In genomic region chr17:40458851-40459482, GRCh38 we compare ENCODE assay signal across 17 cellular contexts. TPM values are rescaled to one million over a fixed set of nuclear protein-coding genes. Genes with fewer than 3 reads are reported as not detected.
DNase-seq lines count a peak whose midpoint lies in the region; ATAC-seq, FAIRE-seq and TF ChIP-seq lines count a peak whose summit lies in the region.
"Had no signal": no experiment of that assay in that cellular context is flagged by ENCODE, and none has a peak within 500 bp of the region (broad histone marks: within the 10 kb centered on the region; RNA-seq: fewer than 3 reads in every experiment).

No MANE protein-coding gene starts in this region.

- no TSS peak for BruUV-seq in HepG2 (replicated peaks; lab: Mats Ljungman, UMichigan)

- TF ChIP-seq POLR2A in HepG2 (IDR thresholded peaks at IDR 0.05; ENCODE audit: insufficient read depth in 1 of 2, low read depth in 2 of 2, low read length in 2 of 2) (no peak), right lobe of liver (IDR thresholded peaks at IDR 0.05) (no peak), H1 (IDR thresholded peaks at IDR 0.05; ENCODE audit: control extremely low read depth in 1 of 2, low read depth in 2 of 2, low read length in 2 of 2) (no peak), vagina (IDR thresholded peaks at IDR 0.05) (no peak)

- DNase-seq in HepG2 (ENCODE audit: low spot score) (no peak), right lobe of liver (no peak), H1 (ENCODE audit: low read depth in 1 of 2, low spot score in 2 of 2) (no peak), vagina (ENCODE audit: extremely low spot score in 2 of 2) (no peak), NCI-H2081 (lab: John Stamatoyannopoulos, UW) (no peak), caudate nucleus (lab: John Stamatoyannopoulos, UW) (no peak)
- DNase-seq: colonic mucosa; lower lobe of right lung; NCI-H187 treated with DMSO at 0.1 percent for 48 hours; NCI-H510A; stimulated activated naive B cell treated with anti-CD40 and anti-IgM and Interleukin-4, amounts not matched to agents 10 μg/mL and 1 μg/mL and 100 μg/mL, for 72 hours had no signal

- H2BK15ac ChIP-seq in H1 (ENCODE audit: low read length) = peak overlapping the region; percentile 96; the same call in 1 of the 2 replicates

- H3K4me2 ChIP-seq in HepG2 (ENCODE audit: low read depth, low read length) (no peak overlapping the region), H1 (ENCODE audit: insufficient read depth in 1 of 2, low read depth in 2 of 2, low read length in 2 of 2) (no peak overlapping the region)

- H3K79me1 ChIP-seq in H1 (ENCODE audit: low read depth, low read length) = no peaks in the 10 kb centered on the region

- H2AFZ ChIP-seq in HepG2 (ENCODE audit: low read length) (no peak overlapping the region), H1 (ENCODE audit: low read length) (no peak overlapping the region)

- no peak overlapping the region for H3K4ac ChIP-seq in H1 (replicated peaks; ENCODE audit: insufficient read length, low read depth, low read length)

- peak overlapping the region; percentile 72; the same call in 1 of the 2 replicates for H2AK5ac ChIP-seq in H1 (ENCODE audit: low read depth, low read length)

- H3K27me3 ChIP-seq in HepG2 (ENCODE audit: control insufficient read depth in 1 of 2, insufficient read depth in 2 of 2, low read length in 2 of 2) (peaks cover 2 to 3% of the 10 kb centered on the region in 2 experiments), right lobe of liver (no peaks in the 10 kb centered on the region), H1 (replicated peaks in 1 of 4; ENCODE audit: control insufficient read depth in 3 of 4, extremely low read depth in 1 of 4, insufficient read depth in 3 of 4, low read length in 3 of 4) (no peaks in the 10 kb centered on the region), vagina (no peaks in the 10 kb centered on the region)
- H3K27me3 ChIP-seq: colonic mucosa had no signal

- no peaks in the 10 kb centered on the region; the same call in 1 of the 2 replicates for H3K23me2 ChIP-seq in H1 (ENCODE audit: low read depth, low read length)

- H2BK120ac ChIP-seq in H1 (replicated peaks; ENCODE audit: low read depth, low read length) = peak overlapping the region; percentile 47

- intact Hi-C loops in HepG2 (cut with micrococcal nuclease; ENCODE audit: unreplicated experiment) = no loop called here
- intact Hi-C loops in right lobe of liver (cut with DNase I) = no loop called here
- intact Hi-C loops in vagina (cut with DNase I) = no loop called here

- H4K5ac ChIP-seq in H1 (ENCODE audit: insufficient read length, low read depth, low read length) = no peak overlapping the region

- peak overlapping the region; percentile 63; the same call in 1 of the 2 replicates for H2BK12ac ChIP-seq in H1 (ENCODE audit: low read depth, low read length)

- TF ChIP-seq RAD21 in HepG2 (CRISPR knock-in tag; IDR thresholded peaks at IDR 0.05) = no peak
- no peak for TF ChIP-seq RAD21 in H1 (IDR thresholded peaks at IDR 0.05 in 1 of 2, conservative IDR thresholded peaks at IDR 0.05 in 1 of 2; ENCODE audit: low read depth in 2 of 2, low read length in 2 of 2)

- peaks cover 30% of the 10 kb centered on the region for H3K36me3 Mint-ChIP-seq in nephron (ENCODE audit: low read depth)

- H3K36me3 ChIP-seq in HepG2 (replicated peaks in 1 of 2; ENCODE audit: control insufficient read depth in 1 of 2, insufficient read depth in 2 of 2, low read length in 2 of 2) (peaks cover 0 to 7% of the 10 kb centered on the region in 2 experiments; a peak in 3 of 5 replicates), right lobe of liver (peaks cover 0 to 40% (median 23%) of the 10 kb centered on the region in 4 donors), H1 (ENCODE audit: control insufficient read depth in 2 of 4, insufficient read depth in 4 of 4, low read length in 3 of 4) (peaks cover 5 to 18% (median 10%) of the 10 kb centered on the region in 4 experiments; a peak in 7 of 8 replicates), vagina (peaks cover 8 to 32% of the 10 kb centered on the region in 2 donors)
- H3K36me3 ChIP-seq: prostate gland had no signal

- H3K9me3 Mint-ChIP-seq in nephron = no peaks in the 10 kb centered on the region
- H3K9me3 Mint-ChIP-seq: IgD-negative memory B cell; naive thymus-derived CD4-positive, alpha-beta T cell; stimulated activated naive B cell treated with anti-CD40 and anti-IgM and Interleukin-4, amounts not matched to agents 10 μg/mL and 1 μg/mL and 100 μg/mL, for 72 hours had no signal

- H3K4me1 Mint-ChIP-seq in nephron = peaks cover 85% of the 10 kb centered on the region
- H3K4me1 Mint-ChIP-seq: IgD-negative memory B cell; stimulated activated naive B cell treated with anti-CD40 and anti-IgM and Interleukin-4, amounts not matched to agents 10 μg/mL and 1 μg/mL and 100 μg/mL, for 72 hours had no signal

- peak overlapping the region; percentile 91 to 96 (median 92) for H3K27ac Mint-ChIP-seq in nephron
- H3K27ac Mint-ChIP-seq: IgD-negative memory B cell; stimulated activated naive B cell treated with anti-CD40 and anti-IgM and Interleukin-4, amounts not matched to agents 10 μg/mL and 1 μg/mL and 100 μg/mL, for 72 hours had no signal

- H2BK20ac ChIP-seq in H1 (ENCODE audit: low read length) = peak overlapping the region; percentile 87; the same call in 1 of the 2 replicates

- H3K23ac ChIP-seq in H1 (ENCODE audit: insufficient read length) = no peak overlapping the region

- H3K4me3 ChIP-seq in HepG2 (replicated peaks in 1 of 3; ENCODE audit: insufficient read depth in 1 of 3, low read depth in 2 of 3, low read length in 3 of 3) (no peak overlapping the region), right lobe of liver (no peak overlapping the region), H1 (ENCODE audit: extremely low read depth in 1 of 4, insufficient read depth in 2 of 4, low read depth in 3 of 4, low read length in 4 of 4) (no peak overlapping the region), vagina (no peak overlapping the region)
- H3K4me3 ChIP-seq: colonic mucosa, lower lobe of right lung, prostate gland had no signal

- H4K91ac ChIP-seq in H1 (replicated peaks; ENCODE audit: insufficient read length, low read length) = peak overlapping the region; percentile 75

- TF ChIP-seq CTCF in HepG2 (CRISPR knock-in tag; IDR thresholded peaks at IDR 0.05) (no peak), right lobe of liver (IDR thresholded peaks at IDR 0.05) (no peak), H1 (IDR thresholded peaks at IDR 0.05; ENCODE audit: control extremely low read depth in 1 of 3, insufficient read depth in 1 of 3, low read depth in 1 of 3, low read length in 3 of 3) (no peak), nephron (IDR thresholded peaks at IDR 0.05; ENCODE audit: unreplicated experiment in 3 of 3) (no peak), vagina (IDR thresholded peaks at IDR 0.05) (no peak)

- CTCF ChIA-PET in HepG2 (lab: Yijun Ruan, JAX; ENCODE audit: low intra/inter-chr PET ratio, low total read pairs) (no interaction called here), H1 (lab: Charles Lee; ENCODE audit: partially characterized antibody) (interaction anchor here (1.0 to 34.1 kb wide), 6 partner anchors 4 to 101 kb away, joined by 3 to 739 read pairs (median 220); partner anchors contain the start of gene IGFBP4)

- H2BK5ac ChIP-seq in H1 (ENCODE audit: low read depth, low read length) = 0 out of 2 replicates have a peak overlapping the region, but pooled peaks have one; percentile 2

- H3K4me1 ChIP-seq in HepG2 (ENCODE audit: insufficient read depth, low read length) (peaks cover 49% of the 10 kb centered on the region), right lobe of liver (peaks cover 0 to 92% (median 31%) of the 10 kb centered on the region in 4 donors), H1 (replicated peaks in 1 of 4; ENCODE audit: control insufficient read depth in 3 of 4, insufficient read depth in 4 of 4, low read length in 3 of 4) (peaks cover 2 to 30% (median 15%) of the 10 kb centered on the region in 4 experiments), vagina (peaks cover 87% of the 10 kb centered on the region)
- H3K4me1 ChIP-seq: colonic mucosa, prostate gland had no signal

- FAIRE-seq in HepG2 (lab: Jason Lieb, UNC) (peak; percentile 64), H1 (lab: Jason Lieb, UNC) (no peak)

- H3K9me3 ChIP-seq in HepG2 (ENCODE audit: low read length) (no peaks in the 10 kb centered on the region), right lobe of liver (no peaks in the 10 kb centered on the region), H1 (ENCODE audit: insufficient read depth in 2 of 2, low read depth in 1 of 2, low read length in 1 of 2) (no peaks in the 10 kb centered on the region), vagina (no peaks in the 10 kb centered on the region)
- H3K9me3 ChIP-seq: colonic mucosa, lower lobe of right lung, prostate gland had no signal

- H3K4me3 Mint-ChIP-seq in nephron = peak overlapping the region in 2 of 3 experiments; percentile 4 to 55
- H3K4me3 Mint-ChIP-seq: IgD-negative memory B cell; naive thymus-derived CD4-positive, alpha-beta T cell; stimulated activated naive B cell treated with anti-CD40 and anti-IgM and Interleukin-4, amounts not matched to agents 10 μg/mL and 1 μg/mL and 100 μg/mL, for 72 hours had no signal

- TF ChIP-seq EP300 in HepG2 (IDR thresholded peaks at IDR 0.05; ENCODE audit: low read depth in 2 of 2, low read length in 2 of 2) (no peak), HepG2 (CRISPR knock-in tag; IDR thresholded peaks at IDR 0.05; ENCODE audit: borderline replicate concordance) (no peak), H1 (IDR thresholded peaks at IDR 0.05; ENCODE audit: borderline replicate concordance in 1 of 2, low read depth in 2 of 2, low read length in 2 of 2) (no peak)

- H3K9ac ChIP-seq in HepG2 (ENCODE audit: insufficient read depth, low read depth, low read length) (no peak overlapping the region), H1 (replicated peaks in 1 of 4; ENCODE audit: extremely low read depth in 1 of 4, low read depth in 3 of 4, low read length in 3 of 4) (no peak overlapping the region)

- 81% methylated on average over 12 of the region's 12 CpGs for WGBS in HepG2 (ENCODE audit: low lambda C conversion rate)
- WGBS in right lobe of liver (ENCODE audit: insufficient coverage, low coverage, low lambda C conversion rate, missing lambda C conversion rate) = 78% methylated on average over 9 of the region's 12 CpGs
- 90% methylated on average over 12 of the region's 12 CpGs; no CpG with 5 or more reads in 1 of the 2 experiments for WGBS in H1 (ENCODE audit: extremely low coverage in 1 of 2, insufficient coverage in 1 of 2, insufficient read length in 1 of 2, insufficient replicate concordance in 2 of 2, low coverage in 1 of 2, low lambda C conversion rate in 2 of 2, missing lambda C conversion rate in 1 of 2), 2 experiments

- in situ Hi-C loops in HepG2 (cut with HindIII; ENCODE audit: extremely low pct_ligation_motif_present, low pct_unique_long_range_greater_than_20kb) = no loop called here

- no peak overlapping the region for H3K14ac ChIP-seq in H1 (ENCODE audit: insufficient read length)

- ATAC-seq in HepG2 (no peak), right lobe of liver (no peak), GM21786 (IDR thresholded peaks at IDR 0.05; ENCODE audit: unreplicated experiment) (no peak)
- ATAC-seq: naive thymus-derived CD4-positive, alpha-beta T cell; stimulated activated naive B cell treated with anti-CD40 and anti-IgM and Interleukin-4, amounts not matched to agents 10 μg/mL and 1 μg/mL and 100 μg/mL, for 72 hours had no signal

- no peaks in the 10 kb centered on the region for H3K79me2 ChIP-seq in HepG2 (ENCODE audit: insufficient read depth, low read length)
- H3K79me2 ChIP-seq in H1 (ENCODE audit: control insufficient read depth in 1 of 2, insufficient read depth in 2 of 2, low read length in 2 of 2) = no peaks in the 10 kb centered on the region

- peak overlapping the region; percentile 13; the same call in 1 of the 2 replicates for H3K18ac ChIP-seq in H1 (ENCODE audit: extremely low read depth, low read length)

- peaks cover 7% of the 10 kb centered on the region for H3K27me3 Mint-ChIP-seq in nephron (ENCODE audit: low read depth)
- H3K27me3 Mint-ChIP-seq: IgD-negative memory B cell; naive thymus-derived CD4-positive, alpha-beta T cell; stimulated activated naive B cell treated with anti-CD40 and anti-IgM and Interleukin-4, amounts not matched to agents 10 μg/mL and 1 μg/mL and 100 μg/mL, for 72 hours had no signal

- H4K8ac ChIP-seq in H1 (ENCODE audit: extremely low read depth, insufficient read depth, low read length) = no peak overlapping the region; the same call in 1 of the 2 replicates

- H3K27ac ChIP-seq in HepG2 (ENCODE audit: extremely low read length, insufficient read depth, low read length) (no peak overlapping the region), right lobe of liver (peak overlapping the region in 1 of 3 donors; percentile 50), H1 (ENCODE audit: low read depth, low read length) (no peak overlapping the region), vagina (peak overlapping the region; percentile 80), caudate nucleus (ENCODE audit: low read depth, low read length) (no peak overlapping the region)
- H3K27ac ChIP-seq: colonic mucosa, lower lobe of right lung had no signal

- no peaks in the 10 kb centered on the region for H4K20me1 ChIP-seq in HepG2 (ENCODE audit: insufficient read depth, low read length)
- H4K20me1 ChIP-seq in H1 (replicated peaks in 1 of 2; ENCODE audit: control insufficient read depth in 1 of 2, insufficient read depth in 2 of 2, low read length in 2 of 2) = no peaks in the 10 kb centered on the region

- POLR2A ChIA-PET in HepG2 (lab: Yijun Ruan, JAX) = no interaction called here
- POLR2A ChIA-PET in H1 (lab: Charles Lee; ENCODE audit: partially characterized antibody) = interaction anchor here (0.9 to 2.5 kb wide), 8 partner anchors 8 to 89 kb away, joined by 3 to 9 read pairs (median 4); partner anchors contain the start of gene IGFBP4

- no peak overlapping the region for H3K56ac ChIP-seq in H1 (replicated peaks; ENCODE audit: insufficient read length, low read depth, low read length)

RNA-seq across cellular contexts. Expression of gene IGFBP4, which starts 15.7 kb away (rescaled TPM):
- 4.1 and 4.9 TPM in 2 replicates for total RNA-seq in HepG2 (2016; rRNA removed; fragmentation: Illumina TruSeq; extraction: Trizol)
- 3.4 and 4.0 TPM in 2 replicates for total RNA-seq in HepG2 (2016; cell fraction: cytosol; rRNA removed; fragmentation: Illumina TruSeq; extraction: Trizol; ENCODE audit: low read depth)
- total RNA-seq in HepG2 (2016; cell fraction: insoluble cytoplasmic fraction; rRNA removed; fragmentation: Illumina TruSeq; extraction: Trizol) = 3.5 and 4.8 TPM in 2 replicates
- total RNA-seq in HepG2 (2016; cell fraction: membrane; rRNA removed; fragmentation: Illumina TruSeq; extraction: Trizol) = 10.9 and 13.2 TPM in 2 replicates
- total RNA-seq in HepG2 (2016; cell fraction: nucleus; rRNA removed; fragmentation: Illumina TruSeq; extraction: Trizol) = 10.1 and 10.9 TPM in 2 replicates
- 43.6 and 49.0 TPM in 2 replicates for polyA plus RNA-seq in HepG2 (2011; rRNA removed)
- 42.1 and 55.6 TPM in 2 replicates for polyA plus RNA-seq in HepG2 (2011; cell fraction: cytosol; rRNA removed)
- 26.0 and 26.1 TPM in 2 replicates for polyA plus RNA-seq in HepG2 (2011; cell fraction: nucleus; rRNA removed)
- polyA plus RNA-seq in HepG2 (2012) = 23.1 and 40.9 TPM in 2 replicates
- 11.4 and 15.1 TPM in 2 replicates for polyA plus RNA-seq in HepG2 (2016; cell fraction: cytosol; fragmentation: Illumina TruSeq; extraction: Trizol; ENCODE audit: low read depth)
- 10.4 and 12.4 TPM in 2 replicates for polyA plus RNA-seq in HepG2 (2016; cell fraction: insoluble cytoplasmic fraction; fragmentation: Illumina TruSeq; extraction: Trizol; ENCODE audit: low read depth)
- polyA plus RNA-seq in HepG2 (2016; cell fraction: membrane; fragmentation: Illumina TruSeq; extraction: Trizol; ENCODE audit: low read depth) = 18.8 and 25.1 TPM in 2 replicates
- 24.8 and 29.0 TPM in 2 replicates for polyA plus RNA-seq in HepG2 (2016; cell fraction: nucleus; fragmentation: Illumina TruSeq; extraction: Trizol; ENCODE audit: insufficient read depth, low read depth)
- polyA minus RNA-seq in HepG2 (2011; rRNA and poly(A)+ RNA removed; ENCODE audit: low replicate concordance) = 0.19 and 99.5 TPM in 2 replicates
- 36.8 and 40.1 TPM in 2 replicates for polyA minus RNA-seq in HepG2 (2011; cell fraction: cytosol; rRNA and poly(A)+ RNA removed)
- polyA minus RNA-seq in HepG2 (2011; cell fraction: nucleus; rRNA and poly(A)+ RNA removed) = 12.3 and 12.9 TPM in 2 replicates
- 100 to 1,000 TPM; 382 to 716 (median 430) TPM for total RNA-seq in right lobe of liver
- total RNA-seq in H1 (2021; fragmentation: NEBNext Ultra II Directional; extraction: Animal tissue kit (Norgen Biotek cat#: 25700)) = 105 and 109 TPM in 2 replicates
- 79.9 and 85.5 TPM in 2 replicates for polyA plus RNA-seq in H1 (2011; rRNA removed)
- 68.0 TPM for polyA plus RNA-seq in H1 (2011; cell fraction: cytosol; rRNA removed)
- 63.6 TPM for polyA plus RNA-seq in H1 (2011; cell fraction: nucleus; rRNA removed)
- 95.6 to 171 TPM (median 141 TPM) in 4 replicates for polyA plus RNA-seq in H1 (2012, experiment 1 of 2)
- 167 TPM for polyA plus RNA-seq in H1 (2012, experiment 2 of 2)
- 95.7 TPM for polyA plus RNA-seq in H1 (2013, experiment 1 of 2)
- polyA plus RNA-seq in H1 (2013, experiment 2 of 2) = 105 TPM
- polyA minus RNA-seq in H1 (2011; rRNA and poly(A)+ RNA removed) = 64.7 and 69.4 TPM in 2 replicates
- 60.8 TPM for polyA minus RNA-seq in H1 (2011; cell fraction: cytosol; rRNA and poly(A)+ RNA removed)
- polyA minus RNA-seq in H1 (2011; cell fraction: nucleus; rRNA and poly(A)+ RNA removed) = 36.3 TPM
- 700 TPM for total RNA-seq in vagina

RNA-seq across cellular contexts. Expression of gene TOP2A, which starts 41.3 kb away (rescaled TPM):
- total RNA-seq in HepG2 (2016; rRNA removed; fragmentation: Illumina TruSeq; extraction: Trizol) = 327 and 614 TPM in 2 replicates
- 35.7 and 38.5 TPM in 2 replicates for total RNA-seq in HepG2 (2016; cell fraction: cytosol; rRNA removed; fragmentation: Illumina TruSeq; extraction: Trizol; ENCODE audit: low read depth)
- total RNA-seq in HepG2 (2016; cell fraction: insoluble cytoplasmic fraction; rRNA removed; fragmentation: Illumina TruSeq; extraction: Trizol) = 330 and 598 TPM in 2 replicates
- total RNA-seq in HepG2 (2016; cell fraction: membrane; rRNA removed; fragmentation: Illumina TruSeq; extraction: Trizol) = 112 and 128 TPM in 2 replicates
- total RNA-seq in HepG2 (2016; cell fraction: nucleus; rRNA removed; fragmentation: Illumina TruSeq; extraction: Trizol) = 262 and 265 TPM in 2 replicates
- polyA plus RNA-seq in HepG2 (2011; rRNA removed) = 52.7 and 108 TPM in 2 replicates
- polyA plus RNA-seq in HepG2 (2011; cell fraction: cytosol; rRNA removed) = 35.8 and 39.5 TPM in 2 replicates
- polyA plus RNA-seq in HepG2 (2011; cell fraction: nucleus; rRNA removed) = 38.5 and 46.3 TPM in 2 replicates
- polyA plus RNA-seq in HepG2 (2012) = 78.9 and 178 TPM in 2 replicates
- polyA plus RNA-seq in HepG2 (2016; cell fraction: cytosol; fragmentation: Illumina TruSeq; extraction: Trizol; ENCODE audit: low read depth) = 13.7 and 16.7 TPM in 2 replicates
- polyA plus RNA-seq in HepG2 (2016; cell fraction: insoluble cytoplasmic fraction; fragmentation: Illumina TruSeq; extraction: Trizol; ENCODE audit: low read depth) = 406 and 447 TPM in 2 replicates
- 56.7 and 60.4 TPM in 2 replicates for polyA plus RNA-seq in HepG2 (2016; cell fraction: membrane; fragmentation: Illumina TruSeq; extraction: Trizol; ENCODE audit: low read depth)
- polyA plus RNA-seq in HepG2 (2016; cell fraction: nucleus; fragmentation: Illumina TruSeq; extraction: Trizol; ENCODE audit: insufficient read depth, low read depth) = 324 and 347 TPM in 2 replicates
- polyA minus RNA-seq in HepG2 (2011; rRNA and poly(A)+ RNA removed; ENCODE audit: low replicate concordance) = 29.3 and 72.8 TPM in 2 replicates
- 58.4 and 82.8 TPM in 2 replicates for polyA minus RNA-seq in HepG2 (2011; cell fraction: cytosol; rRNA and poly(A)+ RNA removed)
- 83.2 and 96.0 TPM in 2 replicates for polyA minus RNA-seq in HepG2 (2011; cell fraction: nucleus; rRNA and poly(A)+ RNA removed)
- 1 to 10 TPM in 4 of 6 experiments, under 1 TPM in 2; 0.22 to 7.3 (median 3.0) TPM for total RNA-seq in right lobe of liver
- total RNA-seq in H1 (2021; fragmentation: NEBNext Ultra II Directional; extraction: Animal tissue kit (Norgen Biotek cat#: 25700)) = 276 and 291 TPM in 2 replicates
- polyA plus RNA-seq in H1 (2011; rRNA removed) = 40.6 and 83.1 TPM in 2 replicates
- 99.6 TPM for polyA plus RNA-seq in H1 (2011; cell fraction: cytosol; rRNA removed)
- polyA plus RNA-seq in H1 (2011; cell fraction: nucleus; rRNA removed) = 30.5 TPM
- polyA plus RNA-seq in H1 (2012, experiment 1 of 2) = 83.9 to 176 TPM (median 103 TPM) in 4 replicates
- 14.8 TPM for polyA plus RNA-seq in H1 (2012, experiment 2 of 2)
- polyA plus RNA-seq in H1 (2013, experiment 1 of 2) = 148 TPM
- polyA plus RNA-seq in H1 (2013, experiment 2 of 2) = 143 TPM
- 77.8 and 118 TPM in 2 replicates for polyA minus RNA-seq in H1 (2011; rRNA and poly(A)+ RNA removed)
- 70.7 TPM for polyA minus RNA-seq in H1 (2011; cell fraction: cytosol; rRNA and poly(A)+ RNA removed)
- 82.3 TPM for polyA minus RNA-seq in H1 (2011; cell fraction: nucleus; rRNA and poly(A)+ RNA removed)
- total RNA-seq in vagina = 16.9 TPM
- polyA plus RNA-seq: IgD-negative memory B cell; naive thymus-derived CD4-positive, alpha-beta T cell had no signal

RNA-seq across cellular contexts. Expression of gene TNS4, which starts 42.5 kb away (rescaled TPM):
- 0.58 TPM in 2 replicates for total RNA-seq in HepG2 (2016; rRNA removed; fragmentation: Illumina TruSeq; extraction: Trizol)
- 0.18 and 0.20 TPM in 2 replicates for total RNA-seq in HepG2 (2016; cell fraction: cytosol; rRNA removed; fragmentation: Illumina TruSeq; extraction: Trizol; ENCODE audit: low read depth)
- total RNA-seq in HepG2 (2016; cell fraction: insoluble cytoplasmic fraction; rRNA removed; fragmentation: Illumina TruSeq; extraction: Trizol) = 0.32 and 0.51 TPM in 2 replicates
- total RNA-seq in HepG2 (2016; cell fraction: membrane; rRNA removed; fragmentation: Illumina TruSeq; extraction: Trizol) = 0.31 and 0.38 TPM in 2 replicates
- total RNA-seq in HepG2 (2016; cell fraction: nucleus; rRNA removed; fragmentation: Illumina TruSeq; extraction: Trizol) = 0.37 and 1.3 TPM in 2 replicates
- polyA plus RNA-seq in HepG2 (2011; rRNA removed) = 1.7 and 2.1 TPM in 2 replicates
- polyA plus RNA-seq in HepG2 (2011; cell fraction: cytosol; rRNA removed) = 0.69 and 1.3 TPM in 2 replicates
- polyA plus RNA-seq in HepG2 (2011; cell fraction: nucleus; rRNA removed) = 7.1 and 10.8 TPM in 2 replicates
- polyA plus RNA-seq in HepG2 (2012) = 0.37 and 0.42 TPM in 2 replicates
- 0.20 and 0.22 TPM in 2 replicates for polyA plus RNA-seq in HepG2 (2016; cell fraction: cytosol; fragmentation: Illumina TruSeq; extraction: Trizol; ENCODE audit: low read depth)
- 1.3 and 2.3 TPM in 2 replicates for polyA plus RNA-seq in HepG2 (2016; cell fraction: insoluble cytoplasmic fraction; fragmentation: Illumina TruSeq; extraction: Trizol; ENCODE audit: low read depth)
- 0.34 and 0.72 TPM in 2 replicates for polyA plus RNA-seq in HepG2 (2016; cell fraction: membrane; fragmentation: Illumina TruSeq; extraction: Trizol; ENCODE audit: low read depth)
- 4.4 and 6.8 TPM in 2 replicates for polyA plus RNA-seq in HepG2 (2016; cell fraction: nucleus; fragmentation: Illumina TruSeq; extraction: Trizol; ENCODE audit: insufficient read depth, low read depth)
- 7.4 and 24.1 TPM in 2 replicates for polyA minus RNA-seq in HepG2 (2011; rRNA and poly(A)+ RNA removed; ENCODE audit: low replicate concordance)
- 2.6 and 3.7 TPM in 2 replicates for polyA minus RNA-seq in HepG2 (2011; cell fraction: cytosol; rRNA and poly(A)+ RNA removed)
- 4.0 and 6.1 TPM in 2 replicates for polyA minus RNA-seq in HepG2 (2011; cell fraction: nucleus; rRNA and poly(A)+ RNA removed)
- not detected for total RNA-seq in right lobe of liver
- 0.20 and 0.80 TPM in 2 replicates for total RNA-seq in H1 (2021; fragmentation: NEBNext Ultra II Directional; extraction: Animal tissue kit (Norgen Biotek cat#: 25700))
- 0.21 and 0.39 TPM in 2 replicates for polyA plus RNA-seq in H1 (2011; rRNA removed)
- 0.49 TPM for polyA plus RNA-seq in H1 (2011; cell fraction: cytosol; rRNA removed)
- 0.54 TPM for polyA plus RNA-seq in H1 (2011; cell fraction: nucleus; rRNA removed)
- polyA plus RNA-seq in H1 (2012, experiment 1 of 2) = 0.21 to 0.76 TPM (median 0.30 TPM) in 4 replicates
- 0.10 TPM for polyA plus RNA-seq in H1 (2012, experiment 2 of 2)
- polyA plus RNA-seq in H1 (2013, experiment 1 of 2) = 0.39 TPM
- 0.63 TPM for polyA plus RNA-seq in H1 (2013, experiment 2 of 2)
- 0.60 and 0.66 TPM in 2 replicates for polyA minus RNA-seq in H1 (2011; rRNA and poly(A)+ RNA removed)
- not detected for polyA minus RNA-seq in H1 (2011; cell fraction: cytosol; rRNA and poly(A)+ RNA removed)
- polyA minus RNA-seq in H1 (2011; cell fraction: nucleus; rRNA and poly(A)+ RNA removed) = 0.90 TPM
- 296 TPM for total RNA-seq in vagina
- total RNA-seq: glomerular endothelial cell had no signal
- polyA plus RNA-seq: IgD-negative memory B cell; naive thymus-derived CD4-positive, alpha-beta T cell had no signal

Comparison
In these comparisons a context has a peak if more than half of its experiments do, and no peak if none do; other contexts are left out.
1. RNA of gene TNS4, which starts 42.5 kb away (total RNA-seq): 296 TPM in vagina (single experiment); 0.18 to 1.3 TPM in HepG2, 0.20 to 0.80 TPM in H1 and not detected in right lobe of liver; every median in the first group is over 100 times any median in the second.